ENCODE assay signal across 5 cellular contexts in genomic region chr20:32709029-32709527, GRCh38. TPM values are rescaled to one million over a fixed set of nuclear protein-coding genes. Genes with fewer than 3 reads are reported as not detected.
"Had no signal": no experiment of that assay in that cellular context is flagged by ENCODE, and none has a peak within 500 bp of the region (broad histone marks: within the 10 kb centered on the region; RNA-seq: fewer than 3 reads in every experiment).

No MANE protein-coding gene starts in this region.

RNA-seq across cellular contexts. Expression of gene C20orf203, which starts 35.3 kb away (rescaled TPM):
- total RNA-seq: activated CD4-positive, alpha-beta T cell treated with anti-CD3 and anti-CD28 coated beads for 36 hours; esophagus squamous epithelium; left cardiac atrium; lung microvascular endothelial cell had no signal
- polyA plus RNA-seq: smooth muscle cell had no signal
